In genomic region chr2:187319441-187320108, GRCh38 we compare ENCODE assay signal across 20 cellular contexts.
DNase-seq lines count a peak whose midpoint lies in the region; ATAC-seq lines count a peak whose summit lies in the region.
"Had no signal": no experiment of that assay in that cellular context is flagged by ENCODE, and none has a peak within 500 bp of the region (broad histone marks: within the 10 kb centered on the region; RNA-seq: fewer than 3 reads in every experiment).

No MANE protein-coding gene starts in this region.

- H3K4me3 ChIP-seq in SK-N-MC = peak overlapping the region; percentile 13; the same call in 1 of the 2 replicates
- H3K4me3 ChIP-seq: colonic mucosa, esophagus squamous epithelium, lower lobe of right lung had no signal

- peak; percentile 45 for ATAC-seq in esophagus mucosa
- no peak for ATAC-seq in stimulated activated naive CD8-positive, alpha-beta T cell treated with anti-CD3 and anti-CD28 coated beads, Interleukin-15, Interleukin-2, amounts not matched to agents 100 U/mL and 50 U/mL, for 24 hours
- ATAC-seq in GM21515 (IDR thresholded peaks at IDR 0.05; ENCODE audit: unreplicated experiment) = no peak
- ATAC-seq: activated naive CD8-positive, alpha-beta T cell treated with anti-CD3 and anti-CD28 coated beads, Interleukin-2, amount 50 U/mL, for 24 hours; lower lobe of right lung; natural killer cell had no signal

- H3K9ac ChIP-seq in SK-N-MC (ENCODE audit: insufficient read length) = no peak overlapping the region
- H3K9ac ChIP-seq: KMS-11 had no signal

- no peak overlapping the region for H3K27ac ChIP-seq in SK-N-MC
- H3K27ac ChIP-seq: colonic mucosa, esophagus squamous epithelium, KMS-11, lower lobe of right lung had no signal

- peak; percentile 39 for DNase-seq in HCEC 1CT
- no peak for DNase-seq in SK-N-MC (ENCODE audit: low read depth, low spot score)
- peak; percentile 5 for DNase-seq in myocyte (ENCODE audit: low read depth)
- no peak for DNase-seq in superior temporal gyrus (ENCODE audit: extremely low spot score)
- no peak for DNase-seq in stimulated activated naive CD8-positive, alpha-beta T cell treated with anti-CD3 and anti-CD28 coated beads, Interleukin-15, Interleukin-2, amounts not matched to agents 100 U/mL and 50 U/mL, for 24 hours
- DNase-seq in activated CD4-positive, alpha-beta T cell treated with anti-CD3 and anti-CD28 coated beads, Interleukin-2, amount 50 U/mL, for 4 hours = no peak
- DNase-seq: activated CD4-positive, alpha-beta memory T cell treated with anti-CD3 and anti-CD28 coated beads for 36 hours; activated naive CD8-positive, alpha-beta T cell treated with anti-CD3 and anti-CD28 coated beads, Interleukin-2, amount 50 U/mL, for 24 hours; AML-193; colonic mucosa; esophagus squamous epithelium; HFFc6; lower lobe of right lung; natural killer cell; NCI-H1436 treated with DMSO at 0.1 percent for 48 hours; retina; stimulated activated CD4-positive, alpha-beta T cell treated with anti-CD3 and anti-CD28 coated beads, Interleukin-1b, Interleukin-23, amount 100 ng/mL, for 48 hours had no signal

- no peaks in the 10 kb centered on the region for H3K36me3 ChIP-seq in SK-N-MC (ENCODE audit: insufficient read depth, low read length)
- H3K36me3 ChIP-seq: colonic mucosa, esophagus squamous epithelium, lower lobe of right lung had no signal

- H3K9me3 ChIP-seq in SK-N-MC (ENCODE audit: low read depth, low read length) = no peaks in the 10 kb centered on the region
- H3K9me3 ChIP-seq: colonic mucosa, esophagus squamous epithelium, lower lobe of right lung had no signal

Comparison
In these comparisons a context has a peak if more than half of its experiments do, and no peak if none do; other contexts are left out.
1. DNase-seq: peak in HCEC 1CT (single experiment) and myocyte (single experiment); none in SK-N-MC (single experiment), superior temporal gyrus (single experiment), stimulated activated naive CD8-positive, alpha-beta T cell treated with anti-CD3 and anti-CD28 coated beads, Interleukin-15, Interleukin-2, amounts not matched to agents 100 U/mL and 50 U/mL, for 24 hours (single experiment) and activated CD4-positive, alpha-beta T cell treated with anti-CD3 and anti-CD28 coated beads, Interleukin-2, amount 50 U/mL, for 4 hours (0 of 2).